Comparison of ENCODE assay signal across 22 cellular contexts in genomic region chr2:166256902-166257301, GRCh38.
"Had no signal": no experiment of that assay in that cellular context is flagged by ENCODE, and none has a peak within 500 bp of the region (broad histone marks: within the 10 kb centered on the region; RNA-seq: fewer than 3 reads in every experiment).

No MANE protein-coding gene starts in this region.

- H3K9me3 ChIP-seq: SJSA1 had no signal

- H3K27ac ChIP-seq: HL-60, KMS-11, SJSA1, SK-N-MC had no signal

- DNase-seq: Kasumi-1, MM.1S, NCI-H1092 treated with DMSO at 0.1 percent for 48 hours, NCI-H1436, NCI-H1694, NCI-H187 treated with DMSO at 0.1 percent for 48 hours, NCI-H2029 treated with DMSO at 0.1 percent for 48 hours, NCI-H2171, NCI-H226, NCI-H446, NCI-H510A, NCI-H524 treated with DMSO at 0.1 percent for 48 hours, NCI-H69, NCI-H774, Right ventricle myocardium superior, RPMI8226, SIG-M5 had no signal

- ATAC-seq: K562 had no signal

- H3K4me2 ChIP-seq: KMS-11 had no signal

- H3K9ac ChIP-seq: KMS-11 had no signal

- H3K27me3 ChIP-seq: SJSA1 had no signal

- H3K4me1 ChIP-seq: SJSA1 had no signal

- H3K36me3 ChIP-seq: SJSA1 had no signal

- H3K4me3 ChIP-seq: K562, SJSA1, SK-N-MC had no signal
